Comparison of ENCODE assay signal across 30 cellular contexts in genomic region chr9:137103206-137103999, GRCh38. TPM values are rescaled to one million over a fixed set of nuclear protein-coding genes. Genes with fewer than 3 reads are reported as not detected.
"Had no signal": no experiment of that assay in that cellular context is flagged by ENCODE, and none has a peak within 500 bp of the region (broad histone marks: within the 10 kb centered on the region; RNA-seq: fewer than 3 reads in every experiment).

No MANE protein-coding gene starts in this region.

- H3K4me1 Mint-ChIP-seq: memory B cell; natural killer cell; stimulated activated effector memory CD8-positive, alpha-beta T cell treated with anti-CD3 and anti-CD28 coated beads, Interleukin-12 subunit alpha, Interleukin-12 subunit beta, amount 100 ng/mL, for 72 hours had no signal

- H3K4me3 ChIP-seq: esophagus squamous epithelium, lung, sigmoid colon, stomach, thyroid gland had no signal

- H3K4me1 ChIP-seq: parathyroid adenoma, sigmoid colon, stomach, thyroid gland had no signal

- H3K9me3 Mint-ChIP-seq: effector memory CD8-positive, alpha-beta T cell; memory B cell; natural killer cell; stimulated activated effector memory CD8-positive, alpha-beta T cell treated with anti-CD3 and anti-CD28 coated beads, Interleukin-12 subunit alpha, Interleukin-12 subunit beta, amount 100 ng/mL, for 72 hours; type B pancreatic cell had no signal

- H3K27me3 Mint-ChIP-seq: effector memory CD8-positive, alpha-beta T cell; memory B cell; progenitor cell of endocrine pancreas; type B pancreatic cell had no signal

- H3K4me3 Mint-ChIP-seq: effector memory CD8-positive, alpha-beta T cell; immature natural killer cell; memory B cell; natural killer cell; stimulated activated effector memory CD8-positive, alpha-beta T cell treated with anti-CD3 and anti-CD28 coated beads, Interleukin-12 subunit alpha, Interleukin-12 subunit beta, amount 100 ng/mL, for 72 hours; type B pancreatic cell had no signal

- H3K27ac Mint-ChIP-seq: effector memory CD8-positive, alpha-beta T cell; immature natural killer cell; memory B cell; natural killer cell; progenitor cell of endocrine pancreas; stimulated activated effector memory CD8-positive, alpha-beta T cell treated with anti-CD3 and anti-CD28 coated beads, Interleukin-12 subunit alpha, Interleukin-12 subunit beta, amount 100 ng/mL, for 72 hours; type B pancreatic cell had no signal

- DNase-seq: cortex of kidney; effector memory CD8-positive, alpha-beta T cell; esophagus squamous epithelium; foreskin melanocyte; glutamatergic neuron; hypothalamus; immature natural killer cell; islet precursor cell; kidney glomerular epithelial cell; natural killer cell; sigmoid colon; stimulated activated CD4-positive, alpha-beta T cell treated with anti-CD3 and anti-CD28 coated beads, Interleukin-2, amount 100 ng/mL, for 24 hours; stimulated activated CD4-positive, alpha-beta T cell treated with anti-CD3 and anti-CD28 coated beads, Interleukin-4, amount 100 ng/mL, for 24 hours; stimulated activated naive CD4-positive, alpha-beta T cell treated with Interleukin-2 at 50 U/mL for 16 hours; stomach; thyroid gland had no signal

- ATAC-seq: effector memory CD8-positive, alpha-beta T cell; natural killer cell; stimulated activated effector memory CD8-positive, alpha-beta T cell treated with anti-CD3 and anti-CD28 coated beads, Interleukin-12 subunit alpha, Interleukin-12 subunit beta, amount 100 ng/mL, for 72 hours had no signal

- H3K9me3 ChIP-seq: esophagus squamous epithelium, neutrophil, sigmoid colon, stomach, thyroid gland had no signal

- H3K36me3 Mint-ChIP-seq: natural killer cell had no signal

- H3K79me2 ChIP-seq: parathyroid adenoma had no signal

- H3K27me3 ChIP-seq: esophagus squamous epithelium, neutrophil, sigmoid colon, stomach, thyroid gland had no signal

- H3K9ac ChIP-seq: parathyroid adenoma had no signal

- H3K27ac ChIP-seq: esophagus squamous epithelium, neutrophil, parathyroid adenoma, sigmoid colon, stomach, thyroid gland had no signal

- FAIRE-seq: endometrium had no signal

- H2AFZ ChIP-seq: parathyroid adenoma had no signal

RNA-seq across cellular contexts. Expression of gene GRIN1, which starts 35.6 kb away (rescaled TPM):
- total RNA-seq: dermis microvascular lymphatic vessel endothelial cell, liver, mononuclear cell, natural killer cell, omental fat pad, skeletal muscle tissue, subcutaneous adipose tissue, thyroid gland had no signal
- polyA plus RNA-seq: immature natural killer cell had no signal
